ENCODE assay signal across 15 cellular contexts in genomic region chr5:134455466-134455865, GRCh38. TPM values are rescaled to one million over a fixed set of nuclear protein-coding genes. Genes with fewer than 3 reads are reported as not detected.
DNase-seq lines count a peak whose midpoint lies in the region; ATAC-seq and TF ChIP-seq lines count a peak whose summit lies in the region.
"Had no signal": no experiment of that assay in that cellular context is flagged by ENCODE, and none has a peak within 500 bp of the region (broad histone marks: within the 10 kb centered on the region; RNA-seq: fewer than 3 reads in every experiment).

No MANE protein-coding gene starts in this region.

- no peak overlapping the region for H3K9ac ChIP-seq in endodermal cell (ENCODE audit: extremely low read depth, low read length, poor library complexity, severe bottlenecking)

- H3K36me3 ChIP-seq in endodermal cell (ENCODE audit: control insufficient read depth, insufficient read depth, low read length) (no peaks in the 10 kb centered on the region), spleen (no peaks in the 10 kb centered on the region)

- ATAC-seq in T-helper 17 cell (no peak), GM21390 (IDR thresholded peaks at IDR 0.05; ENCODE audit: unreplicated experiment) (no peak)
- ATAC-seq: CD8-positive, alpha-beta T cell; GM23338; HCT116 had no signal

- DNase-seq in T-helper 17 cell (no peak), endodermal cell (no peak), spleen (peak; percentile 40), NCI-H524 (lab: John Stamatoyannopoulos, UW) (no peak), C1 segment of cervical spinal cord (lab: John Stamatoyannopoulos, UW) (no peak)
- DNase-seq: Caco-2; CD4-positive, CD25-positive, alpha-beta regulatory T cell; CD8-positive, alpha-beta T cell; DMS153; DND-41; H9 had no signal

- H3K27me3 Mint-ChIP-seq in T-helper 17 cell (no peaks in the 10 kb centered on the region), endodermal cell (ENCODE audit: insufficient read depth) (peaks cover 2% of the 10 kb centered on the region)

- intact Hi-C loops in spleen (cut with DNase I; ENCODE audit: low total_unique reads) = no loop called here

- H3K4me3 ChIP-seq in endodermal cell (ENCODE audit: low read length) = no peak overlapping the region
- no peak overlapping the region for H3K4me3 ChIP-seq in spleen
- H3K4me3 ChIP-seq: GM23338 had no signal

- H3K9me3 ChIP-seq in T-helper 17 cell (ENCODE audit: control insufficient read depth, low read length, poor library complexity, severe bottlenecking) = no peaks in the 10 kb centered on the region
- H3K9me3 ChIP-seq in endodermal cell (ENCODE audit: control insufficient read depth, low read length) = no peaks in the 10 kb centered on the region
- no peaks in the 10 kb centered on the region for H3K9me3 ChIP-seq in spleen
- H3K9me3 ChIP-seq: Caco-2 had no signal

- no peaks in the 10 kb centered on the region for H3K9me3 Mint-ChIP-seq in endodermal cell
- H3K9me3 Mint-ChIP-seq: CD4-positive, CD25-positive, alpha-beta regulatory T cell; CD8-positive, alpha-beta T cell; GM23338; H9 had no signal

- TF ChIP-seq POLR2A in spleen (IDR thresholded peaks at IDR 0.05) = no peak

- H3K27ac Mint-ChIP-seq in T-helper 17 cell (peak overlapping the region; percentile 1), endodermal cell (peak overlapping the region; percentile 14)
- H3K27ac Mint-ChIP-seq: CD4-positive, CD25-positive, alpha-beta regulatory T cell; CD8-positive, alpha-beta T cell; GM23338 had no signal

- H3K4me3 Mint-ChIP-seq in T-helper 17 cell = no peak overlapping the region
- H3K4me3 Mint-ChIP-seq in endodermal cell = no peak overlapping the region
- H3K4me3 Mint-ChIP-seq: CD4-positive, CD25-positive, alpha-beta regulatory T cell; CD8-positive, alpha-beta T cell; GM23338; H9 had no signal

- no peaks in the 10 kb centered on the region for H3K27me3 ChIP-seq in endodermal cell (ENCODE audit: control insufficient read depth, insufficient read depth, low read length, poor library complexity, severe bottlenecking)
- no peaks in the 10 kb centered on the region for H3K27me3 ChIP-seq in spleen (replicated peaks in 1 of 7)

- TF ChIP-seq CTCF in endodermal cell (conservative IDR thresholded peaks at IDR 0.05) = no peak
- TF ChIP-seq CTCF in spleen (IDR thresholded peaks at IDR 0.05 in 8 of 11, conservative IDR thresholded peaks at IDR 0.05 in 3 of 11) = no peak

- H3K4me1 Mint-ChIP-seq in T-helper 17 cell (peaks cover 5% of the 10 kb centered on the region), endodermal cell (peaks cover 4% of the 10 kb centered on the region)
- H3K4me1 Mint-ChIP-seq: CD4-positive, CD25-positive, alpha-beta regulatory T cell; GM23338 had no signal

- H3K36me3 Mint-ChIP-seq in T-helper 17 cell (ENCODE audit: low read depth) (no peaks in the 10 kb centered on the region), endodermal cell (ENCODE audit: low read depth) (no peaks in the 10 kb centered on the region)
- H3K36me3 Mint-ChIP-seq: CD4-positive, CD25-positive, alpha-beta regulatory T cell; CD8-positive, alpha-beta T cell had no signal

- WGBS in endodermal cell (ENCODE audit: insufficient coverage in 1 of 2, insufficient read length in 1 of 2), 2 experiments = 89 to 93% methylated on average over 5 to 7 of the region's 8 CpGs
- WGBS in spleen, 5 donors = 91 to 97% (median 93%) methylated on average over 8 of the region's 8 CpGs

- H3K27ac ChIP-seq in endodermal cell (ENCODE audit: low read depth, low read length) = no peak overlapping the region
- no peak overlapping the region for H3K27ac ChIP-seq in spleen
- H3K27ac ChIP-seq: C4-2B had no signal

- H3K4me1 ChIP-seq in endodermal cell (ENCODE audit: control insufficient read depth, insufficient read depth, low read length) = no peaks in the 10 kb centered on the region
- H3K4me1 ChIP-seq in spleen = no peaks in the 10 kb centered on the region

RNA-seq across cellular contexts. Expression of gene CDKN2AIPNL, which starts 43.8 kb away (rescaled TPM):
- total RNA-seq in T-helper 17 cell (10 to 100 TPM; 16.6 to 17.5 TPM), endodermal cell (10 to 100 TPM; 51.8 to 62.0 TPM), spleen (10 to 100 TPM; 13.1 to 16.5 (median 14.2) TPM)
- polyA plus RNA-seq in endodermal cell (2013, experiment 1 of 2) = 52.3 TPM
- 49.5 TPM for polyA plus RNA-seq in endodermal cell (2013, experiment 2 of 2)
- 10 to 100 TPM; 24.5 to 42.7 (median 30.8) TPM for polyA plus RNA-seq in spleen
